24 cellular contexts compared by ENCODE assay signal in the genomic region with DNA sequence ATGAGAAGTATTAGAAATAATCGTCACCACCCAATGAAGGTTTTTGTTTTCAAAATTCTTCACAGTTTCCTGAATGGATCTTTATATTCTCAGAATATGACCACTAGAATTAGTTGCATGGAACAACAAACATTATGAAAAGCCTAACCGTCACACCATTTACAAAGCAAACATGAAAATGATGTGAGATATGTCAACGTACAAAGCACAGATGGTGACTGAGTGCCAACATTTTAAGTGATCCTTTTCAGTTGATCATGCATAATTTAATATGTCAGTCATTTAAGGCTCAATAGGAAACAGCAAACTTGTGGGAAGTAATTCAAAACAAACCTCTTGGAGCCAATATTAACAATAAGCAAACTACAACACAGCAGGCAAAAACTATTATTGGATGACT.
DNase-seq lines count a peak whose midpoint lies in the region; ATAC-seq, FAIRE-seq and TF ChIP-seq lines count a peak whose summit lies in the region.
"Had no signal": no experiment of that assay in that cellular context is flagged by ENCODE, and none has a peak within 500 bp of the region (broad histone marks: within the 10 kb centered on the region; RNA-seq: fewer than 3 reads in every experiment).

No MANE protein-coding gene starts in this region.

- no peaks in the 10 kb centered on the region for H3K36me3 ChIP-seq in left ventricle myocardium inferior
- H3K36me3 ChIP-seq: HAP-1, sigmoid colon, tibial artery had no signal

- no peaks in the 10 kb centered on the region for H3K9me3 ChIP-seq in left ventricle myocardium inferior (replicated peaks)
- H3K9me3 ChIP-seq: HAP-1, sigmoid colon, tibial artery had no signal

- peak; percentile 92 for FAIRE-seq in islet of Langerhans (lab: Jason Lieb, UNC)

- intact Hi-C loops in left ventricle myocardium inferior (cut with micrococcal nuclease), result no loop called here
- intact Hi-C loops in sciatic nerve (cut with DNase I), result no loop called here

- H3K4me1 ChIP-seq in left ventricle myocardium inferior, result no peaks in the 10 kb centered on the region
- H3K4me1 ChIP-seq: HAP-1, tibial artery had no signal

- H3K27me3 ChIP-seq in left ventricle myocardium inferior (ENCODE audit: low read depth), result no peaks in the 10 kb centered on the region
- H3K27me3 ChIP-seq: sigmoid colon, tibial artery had no signal

- no peak overlapping the region for H3K27ac ChIP-seq in left ventricle myocardium inferior (replicated peaks)
- H3K27ac ChIP-seq: dorsolateral prefrontal cortex, epithelial cell of prostate, tibial artery had no signal

- TF ChIP-seq CTCF in left ventricle myocardium inferior (IDR thresholded peaks at IDR 0.05; ENCODE audit: borderline replicate concordance), result no peak

- ATAC-seq in sciatic nerve, result no peak
- ATAC-seq: natural killer cell, Right ventricle myocardium inferior, T-cell had no signal

- DNase-seq in DMS53 treated with DMSO at 0.1 percent for 48 hours (lab: John Stamatoyannopoulos, UW; ENCODE audit: unreplicated experiment), result peak; percentile 39
- peak; percentile 90 for DNase-seq in NCI-H1436 (lab: John Stamatoyannopoulos, UW)
- peak; percentile 71 for DNase-seq in NCI-H510A (lab: John Stamatoyannopoulos, UW)
- DNase-seq in left ventricle myocardium inferior, result no peak
- no peak for DNase-seq in NCI-H226
- DNase-seq in middle frontal gyrus (ENCODE audit: extremely low spot score, low spot score), result no peak
- no peak for DNase-seq in sciatic nerve (ENCODE audit: low spot score)
- DNase-seq: activated CD4-positive, alpha-beta T cell treated with anti-CD3 and anti-CD28 coated beads, Interleukin-2, amount 50 U/mL, for 1 hour; activated gamma-delta T cell; caudate nucleus; CD8-positive, alpha-beta memory T cell; dorsolateral prefrontal cortex; kidney glomerular epithelial cell; mesenchymal stem cell; natural killer cell; NCI-H2029 treated with DMSO at 0.1 percent for 48 hours; sigmoid colon; stimulated activated naive CD4-positive, alpha-beta T cell treated with Interleukin-2 at 50 U/mL for 16 hours; T-cell; tibial artery had no signal

- no peak overlapping the region for H3K4me3 ChIP-seq in left ventricle myocardium inferior
- H3K4me3 ChIP-seq: dorsolateral prefrontal cortex, HAP-1, sigmoid colon, tibial artery had no signal

Comparison
In these comparisons a context has a peak if more than half of its experiments do, and no peak if none do; other contexts are left out.
1. DNase-seq: peak in DMS53 treated with DMSO at 0.1 percent for 48 hours (single experiment), NCI-H1436 (single experiment) and NCI-H510A (single experiment); none in left ventricle myocardium inferior (single experiment), NCI-H226 (single experiment), middle frontal gyrus (single experiment) and sciatic nerve (single experiment).